Comparison of ENCODE assay signal across 8 cellular contexts in genomic region chr1:182781849-182782586, GRCh38. TPM values are rescaled to one million over a fixed set of nuclear protein-coding genes. Genes with fewer than 3 reads are reported as not detected.
DNase-seq lines count a peak whose midpoint lies in the region; ATAC-seq, FAIRE-seq and TF ChIP-seq lines count a peak whose summit lies in the region.

No MANE protein-coding gene starts in this region.

- no peaks in the 10 kb centered on the region for H3K9me3 Mint-ChIP-seq in activated naive CD8-positive, alpha-beta T cell treated with anti-CD3 and anti-CD28 coated beads for 36 hours

- no peak overlapping the region for H3K27ac ChIP-seq in heart left ventricle

- peak overlapping the region; percentile 12 for H3K27ac Mint-ChIP-seq in activated naive CD8-positive, alpha-beta T cell treated with anti-CD3 and anti-CD28 coated beads for 36 hours

- DNase-seq in DMS 273 treated with DMSO at 0.1 percent for 48 hours (lab: John Stamatoyannopoulos, UW) (peak; percentile 64), H54 (ENCODE audit: insufficient read length, low spot score) (peak; percentile 38), NCI-H128 (lab: John Stamatoyannopoulos, UW; ENCODE audit: unreplicated experiment) (peak; percentile 52), SKM-1 (lab: John Stamatoyannopoulos, UW; ENCODE audit: unreplicated experiment) (peak; percentile 79), heart left ventricle (peak; percentile 69 to 83 (median 78)), sciatic nerve (ENCODE audit: low spot score) (peak; percentile 83), GM19238 (ENCODE audit: insufficient read length, low spot score) (no peak)
- DNase-seq in activated naive CD8-positive, alpha-beta T cell treated with anti-CD3 and anti-CD28 coated beads for 36 hours, result peak; percentile 66

- no peaks in the 10 kb centered on the region for H3K27me3 ChIP-seq in heart left ventricle

- no peak for FAIRE-seq in H54 (lab: Jason Lieb, UNC)

- H3K9me3 ChIP-seq in heart left ventricle, result no peaks in the 10 kb centered on the region

- H3K27me3 Mint-ChIP-seq in activated naive CD8-positive, alpha-beta T cell treated with anti-CD3 and anti-CD28 coated beads for 36 hours, result peaks cover 3% of the 10 kb centered on the region

- TF ChIP-seq CTCF in heart left ventricle (IDR thresholded peaks at IDR 0.05), result peak; percentile 64 to 85 (median 79)

- no peaks in the 10 kb centered on the region for H3K36me3 Mint-ChIP-seq in activated naive CD8-positive, alpha-beta T cell treated with anti-CD3 and anti-CD28 coated beads for 36 hours

- H3K4me1 Mint-ChIP-seq in activated naive CD8-positive, alpha-beta T cell treated with anti-CD3 and anti-CD28 coated beads for 36 hours, result peaks cover 19% of the 10 kb centered on the region

- intact Hi-C loops in heart left ventricle (cut with DNase I), result loop anchor here in 8 of 10 donors (1.0 to 10.0 kb wide), 10 partner anchors 105 to 700 kb away; partner anchors contain the start of gene RGSL1 (in 1 of the 8)
- intact Hi-C loops in sciatic nerve (cut with DNase I), result loop anchor here (2.0 to 10.0 kb wide), 2 partner anchors 181 to 697 kb away; no protein-coding TSS in a partner anchor

- WGBS in heart left ventricle, 4 donors, result 47 to 58% (median 52%) methylated on average over 6 of the region's 6 CpGs

- peak in 3 of 4 donors; percentile 80 to 87 (median 82) for ATAC-seq in heart left ventricle
- peak; percentile 77 for ATAC-seq in sciatic nerve

- no peak overlapping the region for H3K4me3 ChIP-seq in heart left ventricle

- peaks cover 0 to 13% (median under 1%) of the 10 kb centered on the region in 12 donors for H3K4me1 ChIP-seq in heart left ventricle

- no peak overlapping the region for H3K4me3 Mint-ChIP-seq in activated naive CD8-positive, alpha-beta T cell treated with anti-CD3 and anti-CD28 coated beads for 36 hours

- H3K36me3 ChIP-seq in heart left ventricle, result no peaks in the 10 kb centered on the region

- TF ChIP-seq POLR2A in H54 (IDR thresholded peaks at IDR 0.05; ENCODE audit: low read depth, low read length) (no peak), heart left ventricle (IDR thresholded peaks at IDR 0.05) (no peak)

RNA-seq across cellular contexts. Expression of gene NPL, which starts 7.6 kb away (rescaled TPM):
- total RNA-seq in activated naive CD8-positive, alpha-beta T cell treated with anti-CD3 and anti-CD28 coated beads for 36 hours, result 1 to 10 TPM; 4.7 to 5.4 TPM
- 10 to 100 TPM in 2 of 9 donors, 1 to 10 TPM in 7; 1.4 to 62.7 (median 3.0) TPM for total RNA-seq in heart left ventricle
- 1 to 10 TPM; 2.0 to 2.3 TPM for polyA plus RNA-seq in heart left ventricle
- 32.5 TPM for total RNA-seq in sciatic nerve

RNA-seq across cellular contexts. Expression of gene DHX9, which starts 57.1 kb away (rescaled TPM):
- total RNA-seq in activated naive CD8-positive, alpha-beta T cell treated with anti-CD3 and anti-CD28 coated beads for 36 hours, result 100 to 1,000 TPM; 310 to 318 TPM
- total RNA-seq in heart left ventricle (10 to 100 TPM; 42.0 to 69.4 (median 60.9) TPM), sciatic nerve (127 TPM)
- polyA plus RNA-seq in heart left ventricle, result 10 to 100 TPM; 22.6 to 82.9 TPM
